In genomic region chr4:680565-680930, GRCh38 we compare ENCODE assay signal across 8 cellular contexts. TPM values are rescaled to one million over a fixed set of nuclear protein-coding genes. Genes with fewer than 3 reads are reported as not detected.
DNase-seq lines count a peak whose midpoint lies in the region; ATAC-seq and TF ChIP-seq lines count a peak whose summit lies in the region.

No MANE protein-coding gene starts in this region.

- no peak for TF ChIP-seq CTCF in CD4-positive, alpha-beta T cell (IDR thresholded peaks at IDR 0.05)
- TF ChIP-seq CTCF in nephron progenitor cell (IDR thresholded peaks at IDR 0.05): no peak

- H3K36me3 ChIP-seq in HUES48 (ENCODE audit: control insufficient read depth, insufficient read depth, low read length) (no peaks in the 10 kb centered on the region), duodenal mucosa (ENCODE audit: control insufficient read depth in 1 of 2, insufficient read depth in 2 of 2, low read length in 2 of 2) (no peaks in the 10 kb centered on the region)

- peak; percentile 11 for ATAC-seq in CD4-positive, alpha-beta T cell (ENCODE audit: poor library complexity)
- no peak for ATAC-seq in HG03442 (IDR thresholded peaks at IDR 0.05; ENCODE audit: unreplicated experiment)

- no peak overlapping the region for H3K27ac Mint-ChIP-seq in CD4-positive, alpha-beta T cell
- H3K27ac Mint-ChIP-seq in nephron progenitor cell: no peak overlapping the region

- peak overlapping the region; percentile 45 for H3K4me3 Mint-ChIP-seq in CD4-positive, alpha-beta T cell
- peak overlapping the region; percentile 70 for H3K4me3 Mint-ChIP-seq in nephron progenitor cell

- CTCF ChIA-PET in CD4-positive, alpha-beta T cell (lab: Charles Lee): no interaction called here

- H3K36me3 Mint-ChIP-seq in CD4-positive, alpha-beta T cell (ENCODE audit: low read depth): no peaks in the 10 kb centered on the region
- no peaks in the 10 kb centered on the region for H3K36me3 Mint-ChIP-seq in nephron progenitor cell (ENCODE audit: low read depth)

- intact Hi-C loops in CD4-positive, alpha-beta T cell (cut with DNase I, micrococcal nuclease): no loop called here

- POLR2A ChIA-PET in CD4-positive, alpha-beta T cell (lab: Charles Lee): interaction anchor here (0.6 kb wide), 1 partner anchor 1178 kb away, joined by 3 read pairs; no protein-coding TSS in a partner anchor

- no peaks in the 10 kb centered on the region for H3K27me3 ChIP-seq in CD4-positive, alpha-beta T cell (ENCODE audit: control insufficient read depth, insufficient read depth, low read length)
- no peaks in the 10 kb centered on the region for H3K27me3 ChIP-seq in HUES48 (ENCODE audit: control insufficient read depth, insufficient read depth, low read length)
- no peaks in the 10 kb centered on the region for H3K27me3 ChIP-seq in duodenal mucosa (ENCODE audit: control insufficient read depth in 1 of 2, insufficient read depth in 2 of 2, low read length in 2 of 2)

- no peak for DNase-seq in CD4-positive, alpha-beta T cell
- peak; percentile 49 for DNase-seq in nephron progenitor cell
- no peak for DNase-seq in DMS153 treated with DMSO at 0.1 percent for 48 hours (lab: John Stamatoyannopoulos, UW; ENCODE audit: unreplicated experiment)
- no peak for DNase-seq in NCI-H69 (lab: John Stamatoyannopoulos, UW)
- DNase-seq in GDM1 (lab: John Stamatoyannopoulos, UW): no peak

- H3K4me3 ChIP-seq in HUES48 (ENCODE audit: low read depth, low read length): peak overlapping the region; percentile 63
- H3K4me3 ChIP-seq in duodenal mucosa (ENCODE audit: low read depth in 1 of 2, low read length in 2 of 2): peak overlapping the region; percentile 43 to 58

- H3K27me3 Mint-ChIP-seq in CD4-positive, alpha-beta T cell: peaks cover 7% of the 10 kb centered on the region
- peaks cover 2% of the 10 kb centered on the region for H3K27me3 Mint-ChIP-seq in nephron progenitor cell (ENCODE audit: low read depth, poor library complexity)

- H3K4me1 Mint-ChIP-seq in CD4-positive, alpha-beta T cell (ENCODE audit: low read depth): no peaks in the 10 kb centered on the region
- peaks cover 26% of the 10 kb centered on the region for H3K4me1 Mint-ChIP-seq in nephron progenitor cell

- H3K9me3 Mint-ChIP-seq in CD4-positive, alpha-beta T cell: no peaks in the 10 kb centered on the region
- no peaks in the 10 kb centered on the region for H3K9me3 Mint-ChIP-seq in nephron progenitor cell

- no peak overlapping the region; the same call in 1 of the 2 replicates for H3K9ac ChIP-seq in HUES48 (ENCODE audit: low read depth, low read length)
- no peak overlapping the region for H3K9ac ChIP-seq in duodenal mucosa (ENCODE audit: low read depth in 1 of 2, low read length in 2 of 2)

- H3K4me1 ChIP-seq in HUES48 (ENCODE audit: control insufficient read depth, insufficient read depth, low read length) (peaks cover 13% of the 10 kb centered on the region; the same call in 1 of the 2 replicates), duodenal mucosa (ENCODE audit: control insufficient read depth in 1 of 2, insufficient read depth in 2 of 2, low read length in 2 of 2) (peaks cover 56 to 65% of the 10 kb centered on the region in 2 donors)

- H3K9me3 ChIP-seq in CD4-positive, alpha-beta T cell (ENCODE audit: control insufficient read depth, low read length): no peaks in the 10 kb centered on the region
- no peaks in the 10 kb centered on the region for H3K9me3 ChIP-seq in HUES48 (ENCODE audit: control insufficient read depth, insufficient read depth, low read length)
- no peaks in the 10 kb centered on the region for H3K9me3 ChIP-seq in duodenal mucosa (ENCODE audit: control insufficient read depth in 1 of 2, low read length in 2 of 2)

- H3K27ac ChIP-seq in CD4-positive, alpha-beta T cell (ENCODE audit: low read depth, low read length): no peak overlapping the region
- H3K27ac ChIP-seq in HUES48 (ENCODE audit: low read depth, low read length) (no peak overlapping the region), duodenal mucosa (ENCODE audit: low read depth, low read length) (no peak overlapping the region)

RNA-seq across cellular contexts. Expression of gene MYL5, which starts 6.2 kb away (rescaled TPM):
- total RNA-seq in CD4-positive, alpha-beta T cell: 10 to 100 TPM; 25.3 to 29.2 TPM

RNA-seq across cellular contexts. Expression of gene ATP5ME, which starts 6.5 kb away (rescaled TPM):
- total RNA-seq in CD4-positive, alpha-beta T cell: 100 to 1,000 TPM; 109 to 126 TPM

RNA-seq across cellular contexts. Expression of gene SLC49A3, which starts 8.4 kb away (rescaled TPM):
- total RNA-seq in CD4-positive, alpha-beta T cell: under 1 TPM; 0.22 to 0.91 TPM

RNA-seq across cellular contexts. Expression of gene PCGF3, which starts 25.1 kb away (rescaled TPM):
- 10 to 100 TPM; 45.1 to 48.6 TPM for total RNA-seq in CD4-positive, alpha-beta T cell

RNA-seq across cellular contexts. Expression of gene PDE6B, which starts 55.2 kb away (rescaled TPM):
- 10 to 100 TPM; 11.4 to 12.4 TPM for total RNA-seq in CD4-positive, alpha-beta T cell
